ENCODE assay signal across 9 cellular contexts in genomic region chr17:39926135-39926587, GRCh38. TPM values are rescaled to one million over a fixed set of nuclear protein-coding genes. Genes with fewer than 3 reads are reported as not detected.
A peak's percentile ranks its signal among the peaks of the same experiment; 100 is the strongest.
DNase-seq lines count a peak whose midpoint lies in the region; ATAC-seq and TF ChIP-seq lines count a peak whose summit lies in the region.
"Had no signal": no experiment of that assay in that cellular context is flagged by ENCODE, and none has a peak within 500 bp of the region (broad histone marks: within the 10 kb centered on the region; RNA-seq: fewer than 3 reads in every experiment).

No MANE protein-coding gene starts in this region.

- DNase-seq in heart right ventricle: no peak
- no peak for DNase-seq in left cardiac atrium
- no peak for DNase-seq in ascending aorta (ENCODE audit: low spot score in 2 of 2)
- no peak for DNase-seq in upper lobe of right lung
- no peak for DNase-seq in SK-N-DZ (ENCODE audit: low spot score)
- no peak for DNase-seq in activated CD4-positive, alpha-beta T cell treated with anti-CD3 and anti-CD28 coated beads, Interleukin-2, amount 50 U/mL, for 1 hour
- no peak for DNase-seq in effector CD8-positive, alpha-beta T cell (lab: John Stamatoyannopoulos, UW)

- ATAC-seq in heart right ventricle (no peak), left cardiac atrium (no peak), upper lobe of right lung (no peak)

- H3K27me3 ChIP-seq in heart right ventricle (no peaks in the 10 kb centered on the region), ascending aorta (no peaks in the 10 kb centered on the region), upper lobe of right lung (no peaks in the 10 kb centered on the region)

- 51 to 56% methylated on average over 4 of the region's 4 CpGs for WGBS in heart right ventricle, 2 donors
- WGBS in mesodermal cell (ENCODE audit: insufficient coverage in 2 of 2), 2 experiments: 75 to 100% methylated on average over 1 to 2 of the region's 4 CpGs

- H3K27ac ChIP-seq in heart right ventricle (peak overlapping the region in 6 of 10 donors; percentile 85 to 98 (median 96)), ascending aorta (peak overlapping the region in 1 of 2 donors; percentile 98), mesodermal cell (ENCODE audit: low read depth, low read length, severe bottlenecking) (no peak overlapping the region), upper lobe of right lung (peak overlapping the region; percentile 93)

- H3K4me3 ChIP-seq in heart right ventricle (peak overlapping the region in 9 of 10 donors; percentile 50 to 85 (median 72)), ascending aorta (peak overlapping the region; percentile 95 to 100), mesodermal cell (ENCODE audit: extremely low read depth, insufficient read depth, low read length, poor library complexity, severe bottlenecking) (peak overlapping the region; percentile 100), upper lobe of right lung (peak overlapping the region; percentile 83)

- TF ChIP-seq CTCF in heart right ventricle (IDR thresholded peaks at IDR 0.05): no peak
- no peak for TF ChIP-seq CTCF in ascending aorta (IDR thresholded peaks at IDR 0.05)
- no peak for TF ChIP-seq CTCF in upper lobe of right lung (IDR thresholded peaks at IDR 0.05)

- H3K9me3 ChIP-seq in heart right ventricle (no peaks in the 10 kb centered on the region), ascending aorta (no peaks in the 10 kb centered on the region), mesodermal cell (ENCODE audit: control insufficient read depth, low read length) (no peaks in the 10 kb centered on the region), upper lobe of right lung (no peaks in the 10 kb centered on the region)

- H3K36me3 ChIP-seq in heart right ventricle (peaks cover 0 to 31% (median 20%) of the 10 kb centered on the region in 9 donors), ascending aorta (peaks cover 29 to 30% of the 10 kb centered on the region in 2 donors), mesodermal cell (ENCODE audit: control insufficient read depth, insufficient read depth, low read length) (peaks cover 30% of the 10 kb centered on the region), upper lobe of right lung (peaks cover 31% of the 10 kb centered on the region)

- peaks cover 6 to 81% (median 58%) of the 10 kb centered on the region in 9 donors for H3K4me1 ChIP-seq in heart right ventricle
- peaks cover 14 to 32% of the 10 kb centered on the region in 2 donors for H3K4me1 ChIP-seq in ascending aorta
- H3K4me1 ChIP-seq in mesodermal cell (ENCODE audit: control insufficient read depth, insufficient read depth, low read length, poor library complexity, severe bottlenecking): peaks cover 27% of the 10 kb centered on the region
- H3K4me1 ChIP-seq in upper lobe of right lung: peaks cover 34% of the 10 kb centered on the region

- intact Hi-C loops in heart right ventricle (cut with DNase I) (loop anchor here in 3 of 10 donors (2.0 kb wide), 2 partner anchors 27 to 55 kb away; partner anchors contain the start of gene PSMD3 (in 2 of the 3)), left cardiac atrium (cut with DNase I) (no loop called here), ascending aorta (cut with DNase I) (loop anchor here (5.0 to 10.0 kb wide), 3 partner anchors 201 to 1059 kb away; partner anchors contain the start of gene PLXDC1), upper lobe of right lung (cut with DNase I) (no loop called here)

RNA-seq across cellular contexts. Expression of gene ORMDL3, which starts 1.2 kb away (rescaled TPM):
- total RNA-seq in heart right ventricle (10 to 100 TPM; 33.5 to 94.3 (median 66.8) TPM), left cardiac atrium (10 to 100 TPM; 39.7 to 50.4 TPM), ascending aorta (32.2 TPM), upper lobe of right lung (70.3 TPM)
- 10 to 100 TPM; 51.4 to 56.3 TPM for polyA plus RNA-seq in heart right ventricle
- 42.4 TPM for polyA plus RNA-seq in mesodermal cell (2013, experiment 1 of 2)
- polyA plus RNA-seq in mesodermal cell (2013, experiment 2 of 2): 34.9 TPM
- polyA plus RNA-seq in SK-N-DZ (2014; cell fraction: cytosol; rRNA removed): 23.9 and 33.0 TPM in 2 replicates
- 23.2 and 24.6 TPM in 2 replicates for polyA plus RNA-seq in SK-N-DZ (2014; cell fraction: nucleus; rRNA removed)

RNA-seq across cellular contexts. Expression of gene LRRC3C, which starts 1.4 kb away (rescaled TPM):
- total RNA-seq in heart right ventricle: not detected
- polyA plus RNA-seq in heart right ventricle: not detected
- not detected for total RNA-seq in left cardiac atrium
- not detected for total RNA-seq in ascending aorta
- polyA plus RNA-seq in mesodermal cell (2013, experiment 1 of 2): not detected
- polyA plus RNA-seq in mesodermal cell (2013, experiment 2 of 2): not detected
- not detected for total RNA-seq in upper lobe of right lung
- not detected in 2 replicates for polyA plus RNA-seq in SK-N-DZ (2014; cell fraction: cytosol; rRNA removed)
- not detected in 2 replicates for polyA plus RNA-seq in SK-N-DZ (2014; cell fraction: nucleus; rRNA removed)
- total RNA-seq: NCI-H460 had no signal

RNA-seq across cellular contexts. Expression of gene GSDMB, which starts 7.7 kb away (rescaled TPM):
- total RNA-seq in heart right ventricle (1 to 10 TPM in 9 of 10 donors, under 1 TPM in 1; 0.72 to 4.6 (median 2.5) TPM), left cardiac atrium (1 to 10 TPM; 2.4 to 4.2 TPM), ascending aorta (6.9 TPM), upper lobe of right lung (13.5 TPM)
- polyA plus RNA-seq in heart right ventricle: 10 to 100 TPM in 1 of 2 donors, 1 to 10 TPM in 1; 2.1 to 11.9 TPM
- 24.9 TPM for polyA plus RNA-seq in mesodermal cell (2013, experiment 1 of 2)
- polyA plus RNA-seq in mesodermal cell (2013, experiment 2 of 2): 20.1 TPM
- polyA plus RNA-seq in SK-N-DZ (2014; cell fraction: cytosol; rRNA removed): 0.80 and 1.2 TPM in 2 replicates
- 21.5 and 38.6 TPM in 2 replicates for polyA plus RNA-seq in SK-N-DZ (2014; cell fraction: nucleus; rRNA removed)

RNA-seq across cellular contexts. Expression of gene GSDMA, which starts 36.6 kb away (rescaled TPM):
- 1 to 10 TPM in 1 of 10 donors, under 1 TPM in 4, not detected in 5; 0.15 to 1.3 (median 0.57) TPM for total RNA-seq in heart right ventricle
- polyA plus RNA-seq in heart right ventricle: under 1 TPM in 1 of 2 donors, not detected in 1; 0.06 TPM
- 1 to 10 TPM; 1.3 TPM for total RNA-seq in left cardiac atrium
- not detected for total RNA-seq in ascending aorta
- polyA plus RNA-seq in mesodermal cell (2013, experiment 1 of 2): not detected
- not detected for polyA plus RNA-seq in mesodermal cell (2013, experiment 2 of 2)
- 0.29 TPM for total RNA-seq in upper lobe of right lung
- not detected in 2 replicates for polyA plus RNA-seq in SK-N-DZ (2014; cell fraction: cytosol; rRNA removed)
- not detected in 2 replicates for polyA plus RNA-seq in SK-N-DZ (2014; cell fraction: nucleus; rRNA removed)
- total RNA-seq: NCI-H460 had no signal

RNA-seq across cellular contexts. Expression of gene PSMD3, which starts 54.4 kb away (rescaled TPM):
- 100 to 1,000 TPM in 1 of 10 donors, 10 to 100 TPM in 9; 76.5 to 113 (median 81.8) TPM for total RNA-seq in heart right ventricle
- polyA plus RNA-seq in heart right ventricle: 100 to 1,000 TPM in 1 of 2 donors, 10 to 100 TPM in 1; 46.7 to 109 TPM
- total RNA-seq in left cardiac atrium: 10 to 100 TPM; 69.0 to 92.8 TPM
- 93.1 TPM for total RNA-seq in ascending aorta
- polyA plus RNA-seq in mesodermal cell (2013, experiment 1 of 2): 161 TPM
- 136 TPM for polyA plus RNA-seq in mesodermal cell (2013, experiment 2 of 2)
- 73.6 TPM for total RNA-seq in upper lobe of right lung
- 214 and 237 TPM in 2 replicates for polyA plus RNA-seq in SK-N-DZ (2014; cell fraction: cytosol; rRNA removed)
- polyA plus RNA-seq in SK-N-DZ (2014; cell fraction: nucleus; rRNA removed): 148 and 168 TPM in 2 replicates
